1 cellular context compared by ENCODE assay signal in genomic region chr6:28876702-28877101, GRCh38.
TF ChIP-seq lines count a peak whose summit lies in the region.

No MANE protein-coding gene starts in this region.

TF ChIP-seq in K562, 482 proteins besides CTCF, POLR2A, EP300 and RAD21 (continued from another document):
- no peak for TF ChIP-seq E4F1 (CRISPR knock-in tag; IDR thresholded peaks at IDR 0.05; ENCODE audit: borderline replicate concordance)
- no peak for TF ChIP-seq HEY1 (CRISPR knock-in tag; IDR thresholded peaks at IDR 0.05; ENCODE audit: borderline replicate concordance)
- TF ChIP-seq EGR1 (conservative IDR thresholded peaks at IDR 0.05): no peak
